1 cellular context compared by ENCODE assay signal in genomic region chr2:38789689-38790088, GRCh38.
A peak's percentile ranks its signal among the peaks of the same experiment; 100 is the strongest.
TF ChIP-seq lines count a peak whose summit lies in the region.

No MANE protein-coding gene starts in this region.

TF ChIP-seq in K562, 482 proteins besides CTCF, POLR2A, EP300 and RAD21:
- TF ChIP-seq, protein P1, sequence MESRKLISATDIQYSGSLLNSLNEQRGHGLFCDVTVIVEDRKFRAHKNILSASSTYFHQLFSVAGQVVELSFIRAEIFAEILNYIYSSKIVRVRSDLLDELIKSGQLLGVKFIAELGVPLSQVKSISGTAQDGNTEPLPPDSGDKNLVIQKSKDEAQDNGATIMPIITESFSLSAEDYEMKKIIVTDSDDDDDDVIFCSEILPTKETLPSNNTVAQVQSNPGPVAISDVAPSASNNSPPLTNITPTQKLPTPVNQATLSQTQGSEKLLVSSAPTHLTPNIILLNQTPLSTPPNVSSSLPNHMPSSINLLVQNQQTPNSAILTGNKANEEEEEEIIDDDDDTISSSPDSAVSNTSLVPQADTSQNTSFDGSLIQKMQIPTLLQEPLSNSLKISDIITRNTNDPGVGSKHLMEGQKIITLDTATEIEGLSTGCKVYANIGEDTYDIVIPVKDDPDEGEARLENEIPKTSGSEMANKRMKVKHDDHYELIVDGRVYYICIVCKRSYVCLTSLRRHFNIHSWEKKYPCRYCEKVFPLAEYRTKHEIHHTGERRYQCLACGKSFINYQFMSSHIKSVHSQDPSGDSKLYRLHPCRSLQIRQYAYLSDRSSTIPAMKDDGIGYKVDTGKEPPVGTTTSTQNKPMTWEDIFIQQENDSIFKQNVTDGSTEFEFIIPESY (CRISPR knock-in tag; IDR thresholded peaks at IDR 0.05), result 0 out of 2 replicates have a peak, but pooled peaks have one; percentile 1
- TF ChIP-seq, protein P2, sequence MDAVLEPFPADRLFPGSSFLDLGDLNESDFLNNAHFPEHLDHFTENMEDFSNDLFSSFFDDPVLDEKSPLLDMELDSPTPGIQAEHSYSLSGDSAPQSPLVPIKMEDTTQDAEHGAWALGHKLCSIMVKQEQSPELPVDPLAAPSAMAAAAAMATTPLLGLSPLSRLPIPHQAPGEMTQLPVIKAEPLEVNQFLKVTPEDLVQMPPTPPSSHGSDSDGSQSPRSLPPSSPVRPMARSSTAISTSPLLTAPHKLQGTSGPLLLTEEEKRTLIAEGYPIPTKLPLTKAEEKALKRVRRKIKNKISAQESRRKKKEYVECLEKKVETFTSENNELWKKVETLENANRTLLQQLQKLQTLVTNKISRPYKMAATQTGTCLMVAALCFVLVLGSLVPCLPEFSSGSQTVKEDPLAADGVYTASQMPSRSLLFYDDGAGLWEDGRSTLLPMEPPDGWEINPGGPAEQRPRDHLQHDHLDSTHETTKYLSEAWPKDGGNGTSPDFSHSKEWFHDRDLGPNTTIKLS (IDR thresholded peaks at IDR 0.05; ENCODE audit: borderline replicate concordance, low read depth), result no peak
- TF ChIP-seq POLR3G (IDR thresholded peaks at IDR 0.05; ENCODE audit: extremely low read depth, insufficient read length, insufficient replicate concordance) (no peak), POLR2G (IDR thresholded peaks at IDR 0.05; ENCODE audit: low read depth, low read length) (no peak), SMC3 (conservative IDR thresholded peaks at IDR 0.05; ENCODE audit: insufficient read depth, low read depth, low read length) (no peak)
